Comparison of ENCODE assay signal across 19 cellular contexts in genomic region chr2:69734040-69734611, GRCh38. TPM values are rescaled to one million over a fixed set of nuclear protein-coding genes. Genes with fewer than 3 reads are reported as not detected.
A peak's percentile ranks its signal among the peaks of the same experiment; 100 is the strongest.
DNase-seq lines count a peak whose midpoint lies in the region; ATAC-seq and TF ChIP-seq lines count a peak whose summit lies in the region.
"Had no signal": no experiment of that assay in that cellular context is flagged by ENCODE, and none has a peak within 500 bp of the region (broad histone marks: within the 10 kb centered on the region; RNA-seq: fewer than 3 reads in every experiment).

No MANE protein-coding gene starts in this region.

- no peaks in the 10 kb centered on the region for H3K9me3 ChIP-seq in CD4-positive, alpha-beta T cell (ENCODE audit: control insufficient read depth, low read length)
- H3K9me3 ChIP-seq: vagina had no signal

- H3K4me1 Mint-ChIP-seq in stimulated activated memory B cell treated with anti-CD40 and anti-IgM and Interleukin-4, amounts not matched to agents 10 μg/mL and 1 μg/mL and 100 μg/mL, for 72 hours, result peaks cover 43% of the 10 kb centered on the region
- no peaks in the 10 kb centered on the region for H3K4me1 Mint-ChIP-seq in CD4-positive, alpha-beta T cell (ENCODE audit: low read depth)
- no peaks in the 10 kb centered on the region for H3K4me1 Mint-ChIP-seq in nephron progenitor cell

- peak; percentile 23 for DNase-seq in SIG-M5 treated with dmso at 0.1 percent for 504 hours (lab: John Stamatoyannopoulos, UW; ENCODE audit: unreplicated experiment)
- no peak for DNase-seq in SIG-M5 (lab: John Stamatoyannopoulos, UW)
- peak; percentile 43 for DNase-seq in NOMO-1 treated with DMSO at 0.1 percent for 48 hours (lab: John Stamatoyannopoulos, UW; ENCODE audit: unreplicated experiment)
- peak; percentile 95 for DNase-seq in fibroblast of the aortic adventitia (ENCODE audit: low read depth)
- no peak for DNase-seq in CD4-positive, alpha-beta T cell
- DNase-seq in HCEC 1CT, result no peak
- no peak for DNase-seq in nephron progenitor cell
- DNase-seq: activated CD4-positive, alpha-beta memory T cell treated with anti-CD3 and anti-CD28 coated beads, Interleukin-2, amount 10 ng/mL, durations not matched to agents 7 days and 5 days; amniotic stem cell; DMS153; hippocampal formation; Kasumi-1; naive thymus-derived CD8-positive, alpha-beta T cell; NCI-H2081; stimulated activated naive CD4-positive, alpha-beta T cell had no signal

- H3K4me3 Mint-ChIP-seq in stimulated activated memory B cell treated with anti-CD40 and anti-IgM and Interleukin-4, amounts not matched to agents 10 μg/mL and 1 μg/mL and 100 μg/mL, for 72 hours, result no peak overlapping the region
- no peak overlapping the region for H3K4me3 Mint-ChIP-seq in CD4-positive, alpha-beta T cell
- no peak overlapping the region for H3K4me3 Mint-ChIP-seq in nephron progenitor cell
- H3K4me3 Mint-ChIP-seq: activated CD4-positive, alpha-beta memory T cell treated with anti-CD3 and anti-CD28 coated beads, Interleukin-2, amount 10 ng/mL, durations not matched to agents 7 days and 5 days; activated T-helper 1 cell treated with anti-CD3 and anti-CD28 coated beads, Interleukin-12 subunit alpha, Interleukin-12 subunit beta, Interleukin-2, Interleukin-4 antibody, amounts not matched to agents 30 ng/mL and 10 ng/mL and 1 ng/mL, durations not matched to agents 14 hours and 24 hours and 36 hours; naive thymus-derived CD8-positive, alpha-beta T cell had no signal

- no peak overlapping the region for H3K27ac ChIP-seq in CD4-positive, alpha-beta T cell (ENCODE audit: low read depth, low read length)
- H3K27ac ChIP-seq: coronary artery, vagina had no signal

- H3K27me3 ChIP-seq in CD4-positive, alpha-beta T cell (ENCODE audit: control insufficient read depth, insufficient read depth, low read length), result no peaks in the 10 kb centered on the region
- H3K27me3 ChIP-seq: vagina had no signal

- POLR2A ChIA-PET in CD4-positive, alpha-beta T cell (lab: Charles Lee), result interaction anchor here (0.8 kb wide), 1 partner anchor 9 kb away, joined by 4 read pairs; no protein-coding TSS in a partner anchor

- peak overlapping the region; percentile 67 for H3K27ac Mint-ChIP-seq in stimulated activated memory B cell treated with anti-CD40 and anti-IgM and Interleukin-4, amounts not matched to agents 10 μg/mL and 1 μg/mL and 100 μg/mL, for 72 hours
- no peak overlapping the region for H3K27ac Mint-ChIP-seq in CD4-positive, alpha-beta T cell
- no peak overlapping the region for H3K27ac Mint-ChIP-seq in nephron progenitor cell
- H3K27ac Mint-ChIP-seq: activated CD4-positive, alpha-beta memory T cell treated with anti-CD3 and anti-CD28 coated beads, Interleukin-2, amount 10 ng/mL, durations not matched to agents 7 days and 5 days; activated T-helper 1 cell treated with anti-CD3 and anti-CD28 coated beads, Interleukin-12 subunit alpha, Interleukin-12 subunit beta, Interleukin-2, Interleukin-4 antibody, amounts not matched to agents 30 ng/mL and 10 ng/mL and 1 ng/mL, durations not matched to agents 14 hours and 24 hours and 36 hours; naive thymus-derived CD8-positive, alpha-beta T cell had no signal

- CTCF ChIA-PET in CD4-positive, alpha-beta T cell (lab: Charles Lee), result interaction anchor here (2.9 kb wide), 1 partner anchor 10 kb away, joined by 15 read pairs; no protein-coding TSS in a partner anchor

- ATAC-seq in stimulated activated memory B cell treated with anti-CD40 and anti-IgM and Interleukin-4, amounts not matched to agents 10 μg/mL and 1 μg/mL and 100 μg/mL, for 72 hours, result no peak
- ATAC-seq in CD4-positive, alpha-beta T cell (ENCODE audit: poor library complexity), result no peak
- ATAC-seq: naive thymus-derived CD8-positive, alpha-beta T cell had no signal

- H3K9me3 Mint-ChIP-seq in stimulated activated memory B cell treated with anti-CD40 and anti-IgM and Interleukin-4, amounts not matched to agents 10 μg/mL and 1 μg/mL and 100 μg/mL, for 72 hours, result peaks cover 2% of the 10 kb centered on the region
- no peaks in the 10 kb centered on the region for H3K9me3 Mint-ChIP-seq in CD4-positive, alpha-beta T cell
- no peaks in the 10 kb centered on the region for H3K9me3 Mint-ChIP-seq in nephron progenitor cell
- H3K9me3 Mint-ChIP-seq: activated CD4-positive, alpha-beta memory T cell treated with anti-CD3 and anti-CD28 coated beads, Interleukin-2, amount 10 ng/mL, durations not matched to agents 7 days and 5 days; activated T-helper 1 cell treated with anti-CD3 and anti-CD28 coated beads, Interleukin-12 subunit alpha, Interleukin-12 subunit beta, Interleukin-2, Interleukin-4 antibody, amounts not matched to agents 30 ng/mL and 10 ng/mL and 1 ng/mL, durations not matched to agents 14 hours and 24 hours and 36 hours; naive thymus-derived CD8-positive, alpha-beta T cell had no signal

- no peaks in the 10 kb centered on the region for H3K36me3 Mint-ChIP-seq in stimulated activated memory B cell treated with anti-CD40 and anti-IgM and Interleukin-4, amounts not matched to agents 10 μg/mL and 1 μg/mL and 100 μg/mL, for 72 hours
- H3K36me3 Mint-ChIP-seq in CD4-positive, alpha-beta T cell (ENCODE audit: low read depth), result no peaks in the 10 kb centered on the region
- H3K36me3 Mint-ChIP-seq in nephron progenitor cell (ENCODE audit: low read depth), result no peaks in the 10 kb centered on the region
- H3K36me3 Mint-ChIP-seq: naive thymus-derived CD8-positive, alpha-beta T cell had no signal

- intact Hi-C loops in CD4-positive, alpha-beta T cell (cut with DNase I, micrococcal nuclease), result no loop called here

- TF ChIP-seq CTCF in fibroblast of the aortic adventitia (IDR thresholded peaks at IDR 0.05; ENCODE audit: insufficient read depth, low read length), result no peak
- no peak for TF ChIP-seq CTCF in CD4-positive, alpha-beta T cell (IDR thresholded peaks at IDR 0.05)
- TF ChIP-seq CTCF in nephron progenitor cell (IDR thresholded peaks at IDR 0.05), result no peak

- H3K27me3 Mint-ChIP-seq in stimulated activated memory B cell treated with anti-CD40 and anti-IgM and Interleukin-4, amounts not matched to agents 10 μg/mL and 1 μg/mL and 100 μg/mL, for 72 hours, result no peaks in the 10 kb centered on the region
- H3K27me3 Mint-ChIP-seq in CD4-positive, alpha-beta T cell, result no peaks in the 10 kb centered on the region
- H3K27me3 Mint-ChIP-seq in nephron progenitor cell (ENCODE audit: low read depth, poor library complexity), result peaks cover 19% of the 10 kb centered on the region
- H3K27me3 Mint-ChIP-seq: naive thymus-derived CD8-positive, alpha-beta T cell had no signal

- H3K4me3 ChIP-seq in fibroblast of the aortic adventitia (ENCODE audit: low read depth, low read length), result no peak overlapping the region
- H3K4me3 ChIP-seq: coronary artery, vagina had no signal

RNA-seq across cellular contexts. Expression of gene ANXA4, which starts 7.8 kb away (rescaled TPM):
- total RNA-seq in fibroblast of the aortic adventitia (ENCODE audit: low replicate concordance), result 36.9 and 101 TPM in 2 replicates
- total RNA-seq in CD4-positive, alpha-beta T cell, result 1 to 10 TPM; 4.0 to 5.3 TPM

Comparison
In these comparisons a context has a peak if more than half of its experiments do, and no peak if none do; other contexts are left out.
1. DNase-seq: peak in SIG-M5 treated with dmso at 0.1 percent for 504 hours (single experiment), NOMO-1 treated with DMSO at 0.1 percent for 48 hours (single experiment) and fibroblast of the aortic adventitia (single experiment); none in SIG-M5 (single experiment), CD4-positive, alpha-beta T cell (0 of 10), HCEC 1CT (single experiment) and nephron progenitor cell (single experiment).